9 cellular contexts compared by ENCODE assay signal in the genomic region with DNA sequence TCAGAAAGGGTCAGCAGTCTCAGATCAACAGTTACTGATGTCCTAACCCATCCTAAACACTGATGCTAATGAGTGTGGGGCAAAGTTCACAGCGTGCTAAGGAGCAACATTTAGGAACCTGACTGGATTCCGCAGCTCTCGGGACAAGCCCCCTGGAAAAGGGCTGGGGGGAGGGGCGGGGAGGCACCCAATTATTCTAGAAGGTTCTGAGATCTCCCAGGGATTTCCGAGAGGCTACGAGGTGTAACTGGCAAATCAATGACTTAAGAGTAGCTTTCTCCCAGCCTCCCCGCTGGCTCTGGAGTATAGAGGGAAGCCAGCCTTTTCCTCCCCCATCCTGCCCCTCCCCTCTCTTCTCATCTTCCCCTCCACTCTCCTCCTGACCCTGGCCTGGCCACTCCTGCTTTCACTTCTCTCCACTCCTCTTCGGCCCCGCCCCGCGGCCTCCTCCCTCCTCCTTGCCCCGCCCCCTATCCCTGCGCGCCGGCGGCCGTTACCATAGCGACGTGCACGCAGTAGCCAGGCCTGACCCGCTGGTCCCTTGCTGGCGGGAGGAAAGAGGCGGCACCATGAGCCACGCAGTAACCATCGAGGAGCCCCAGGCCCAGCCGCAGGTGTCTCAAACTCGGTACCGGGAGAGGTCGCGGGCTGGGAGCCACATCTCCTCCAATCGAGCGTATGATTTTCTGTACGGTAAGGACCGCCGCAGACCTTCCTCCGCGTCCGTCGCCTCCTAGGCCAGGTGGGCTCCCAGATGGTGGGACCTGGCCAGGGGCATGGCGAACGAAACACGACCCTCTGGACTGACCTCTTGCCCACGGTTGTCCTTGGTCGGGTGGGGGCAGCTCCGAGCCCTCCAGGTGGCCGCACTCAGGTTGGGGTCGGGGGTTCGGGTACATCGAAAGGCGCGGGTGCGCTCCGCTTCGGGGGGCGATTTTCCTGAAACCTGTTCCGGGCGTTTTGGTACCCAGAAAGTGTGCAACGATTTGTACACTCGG.
DNase-seq lines count a peak whose midpoint lies in the region; ATAC-seq and TF ChIP-seq lines count a peak whose summit lies in the region.
"Had no signal": no experiment of that assay in that cellular context is flagged by ENCODE, and none has a peak within 500 bp of the region (broad histone marks: within the 10 kb centered on the region; RNA-seq: fewer than 3 reads in every experiment).

A gene (plus strand): TSS at position 493 of the 998 bp plus-strand sequence. CDS start 77 bp downstream, at position 570.

- H3K4me3 ChIP-seq in epithelial cell of esophagus (ENCODE audit: low read length) = peak within 1 kb of the TSS; percentile 41
- H3K4me3 ChIP-seq: BLaER1 had no signal

- TF ChIP-seq CTCF in epithelial cell of esophagus (IDR thresholded peaks at IDR 0.05; ENCODE audit: insufficient read depth, low read depth, low read length, missing control alignments) = no peak

- DNase-seq in NK-92 (lab: John Stamatoyannopoulos, UW; ENCODE audit: unreplicated experiment) (peak; percentile 10), NCI-H510A (lab: John Stamatoyannopoulos, UW) (peak; percentile 93), activated T-cell treated with anti-CD3 and anti-CD28 coated beads for 24 hours (ENCODE audit: low read depth) (peak; percentile 74), epithelial cell of esophagus (ENCODE audit: low read depth) (peak; percentile 86), middle frontal gyrus (ENCODE audit: extremely low spot score, low spot score) (peak; percentile 79)
- no peak for DNase-seq in NK-92 treated with Interleukin-12 subunit alpha and Interleukin-12 subunit beta, amount 100 ng/mL, for 24 hours (lab: John Stamatoyannopoulos, UW)
- DNase-seq in stimulated activated CD8-positive, alpha-beta memory T cell treated with anti-CD3 and anti-CD28 coated beads, Interleukin-15, amount 100 ng/mL, for 1 hour (ENCODE audit: low read depth) = peak; percentile 62

- ATAC-seq in HG03097 (IDR thresholded peaks at IDR 0.05; ENCODE audit: low FRiP score, unreplicated experiment) = peak; percentile 82
